27 cellular contexts compared by ENCODE assay signal in genomic region chr7:91824201-91824600, GRCh38.
"Had no signal": no experiment of that assay in that cellular context is flagged by ENCODE, and none has a peak within 500 bp of the region (broad histone marks: within the 10 kb centered on the region; RNA-seq: fewer than 3 reads in every experiment).

No MANE protein-coding gene starts in this region.

- H3K9ac ChIP-seq: neural progenitor cell, parathyroid adenoma had no signal

- H3K27ac ChIP-seq: esophagus muscularis mucosa, foreskin keratinocyte, gastroesophageal sphincter, heart left ventricle, hepatocyte, neural progenitor cell, parathyroid adenoma, right lobe of liver, thoracic aorta, tibial nerve, upper lobe of left lung, uterus had no signal

- H3K4me1 Mint-ChIP-seq: naive B cell; stimulated activated naive B cell treated with anti-CD40 and anti-IgM and Interleukin-4, amounts not matched to agents 10 μg/mL and 1 μg/mL and 100 μg/mL, for 72 hours had no signal

- H3K27me3 ChIP-seq: esophagus muscularis mucosa, gastroesophageal sphincter, heart left ventricle, hepatocyte, neural progenitor cell, right lobe of liver, tibial nerve, upper lobe of left lung, uterus had no signal

- H3K27ac Mint-ChIP-seq: mesothelial cell of epicardium; natural killer cell treated with Interleukin-12 subunit alpha and Interleukin-12 subunit beta and Interleukin-15 and Interleukin-18, amount 100 ng/mL, for 72 hours; neural progenitor cell; stimulated activated naive B cell treated with anti-CD40 and anti-IgM and Interleukin-4, amounts not matched to agents 10 μg/mL and 1 μg/mL and 100 μg/mL, for 72 hours; stimulated activated naive CD8-positive, alpha-beta T cell treated with anti-CD3 and anti-CD28 coated beads, Interleukin-15, Interleukin-2, amounts not matched to agents 100 ng/mL and 50 ng/mL, for 24 hours had no signal

- H2AFZ ChIP-seq: hepatocyte, neural progenitor cell, parathyroid adenoma had no signal

- H3K27me3 Mint-ChIP-seq: naive B cell; natural killer cell treated with Interleukin-12 subunit alpha and Interleukin-12 subunit beta and Interleukin-15 and Interleukin-18, amount 100 ng/mL, for 72 hours; progenitor cell of endocrine pancreas; stimulated activated naive B cell treated with anti-CD40 and anti-IgM and Interleukin-4, amounts not matched to agents 10 μg/mL and 1 μg/mL and 100 μg/mL, for 72 hours; stimulated activated naive CD8-positive, alpha-beta T cell treated with anti-CD3 and anti-CD28 coated beads, Interleukin-15, Interleukin-2, amounts not matched to agents 100 ng/mL and 50 ng/mL, for 24 hours had no signal

- H3K4me3 ChIP-seq: esophagus muscularis mucosa, gastroesophageal sphincter, heart left ventricle, hepatocyte, lung, mucosa of descending colon, neural progenitor cell, right lobe of liver, thoracic aorta, tibial nerve, upper lobe of left lung, uterus had no signal

- H3K4me2 ChIP-seq: hepatocyte, neural progenitor cell had no signal

- H3K4me3 Mint-ChIP-seq: mesothelial cell of epicardium; naive B cell; natural killer cell treated with Interleukin-12 subunit alpha and Interleukin-12 subunit beta and Interleukin-15 and Interleukin-18, amount 100 ng/mL, for 72 hours; neural progenitor cell; stimulated activated naive B cell treated with anti-CD40 and anti-IgM and Interleukin-4, amounts not matched to agents 10 μg/mL and 1 μg/mL and 100 μg/mL, for 72 hours; stimulated activated naive CD8-positive, alpha-beta T cell treated with anti-CD3 and anti-CD28 coated beads, Interleukin-15, Interleukin-2, amounts not matched to agents 100 ng/mL and 50 ng/mL, for 24 hours had no signal

- H3K36me3 ChIP-seq: neural progenitor cell, right lobe of liver, thoracic aorta, upper lobe of left lung, uterus had no signal

- H3K79me2 ChIP-seq: hepatocyte, parathyroid adenoma had no signal

- DNase-seq: dermis blood vessel endothelial cell; effector memory CD4-positive, alpha-beta T cell; foreskin keratinocyte; heart left ventricle; mesenchymal stem cell; mucosa of descending colon; naive B cell; right lobe of liver; small intestine; stimulated activated CD4-positive, alpha-beta T cell treated with anti-CD3 and anti-CD28 coated beads, Interleukin-15, amount 100 ng/mL, for 24 hours; stimulated activated CD4-positive, alpha-beta T cell treated with anti-CD3 and anti-CD28 coated beads, Interleukin-2, amount 100 ng/mL, for 48 hours; stimulated activated naive B cell treated with anti-CD40 and anti-IgM and Interleukin-4, amounts not matched to agents 10 μg/mL and 1 μg/mL and 100 μg/mL, for 72 hours; upper lobe of left lung; uterus had no signal

- H3K4me1 ChIP-seq: esophagus muscularis mucosa, foreskin keratinocyte, gastroesophageal sphincter, heart left ventricle, neural progenitor cell, parathyroid adenoma, right lobe of liver, tibial nerve, uterus had no signal

- ATAC-seq: foreskin keratinocyte; gastroesophageal sphincter; heart left ventricle; left lobe of liver; mucosa of descending colon; natural killer cell treated with Interleukin-12 subunit alpha and Interleukin-12 subunit beta and Interleukin-15 and Interleukin-18, amount 100 ng/mL, for 72 hours; right lobe of liver; stimulated activated naive B cell treated with anti-CD40 and anti-IgM and Interleukin-4, amounts not matched to agents 10 μg/mL and 1 μg/mL and 100 μg/mL, for 72 hours had no signal
